Comparison of ENCODE assay signal across 8 cellular contexts in the genomic region with DNA sequence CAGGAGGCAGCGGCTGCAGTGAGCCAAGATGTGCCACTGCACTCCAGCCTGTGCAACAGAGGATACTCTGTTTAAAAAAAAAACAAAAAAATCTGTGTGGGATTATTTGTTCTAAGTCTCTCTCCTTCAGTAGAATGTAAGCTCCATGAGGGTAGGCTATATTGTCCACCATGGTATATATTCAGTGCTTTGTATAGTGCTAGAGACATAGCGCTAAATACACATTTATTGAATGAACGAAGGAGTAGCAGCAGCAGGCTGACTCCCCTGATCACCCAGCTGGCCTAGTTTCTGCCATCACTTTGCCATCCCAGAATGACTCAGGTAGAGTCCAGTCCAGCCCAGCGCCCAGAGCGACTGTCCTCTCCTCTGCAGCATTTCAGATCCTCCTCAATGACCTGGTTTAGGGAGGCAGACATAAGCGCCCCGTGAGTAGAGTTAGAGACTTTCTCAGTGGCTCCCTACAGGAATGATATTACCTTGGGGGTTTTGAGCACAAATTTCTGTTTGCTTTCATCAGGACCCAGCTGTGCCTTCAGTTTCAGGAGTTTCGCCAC. TPM values are rescaled to one million over a fixed set of nuclear protein-coding genes. Genes with fewer than 3 reads are reported as not detected.
DNase-seq lines count a peak whose midpoint lies in the region; ATAC-seq and TF ChIP-seq lines count a peak whose summit lies in the region.

No MANE protein-coding gene starts in this region.

- no peaks in the 10 kb centered on the region for H3K27me3 ChIP-seq in GM23338 (ENCODE audit: insufficient read depth)
- H3K27me3 ChIP-seq in thymus (ENCODE audit: control insufficient read depth, insufficient read depth) = no peaks in the 10 kb centered on the region

- peaks cover 4% of the 10 kb centered on the region for H3K27me3 Mint-ChIP-seq in GM23338 (ENCODE audit: insufficient read depth, low read depth, poor library complexity)
- H3K27me3 Mint-ChIP-seq in activated T-helper 17 cell treated with anti-CD3 and anti-CD28 coated beads, Interleukin-2, amount 50 U/mL, for 72 hours = no peaks in the 10 kb centered on the region

- peak overlapping the region; percentile 90 for H3K27ac Mint-ChIP-seq in GM23338
- H3K27ac Mint-ChIP-seq in activated T-helper 17 cell treated with anti-CD3 and anti-CD28 coated beads, Interleukin-2, amount 50 U/mL, for 72 hours = peak overlapping the region; percentile 97

- ATAC-seq in GM23338 (no peak), GM18870 (IDR thresholded peaks at IDR 0.05; ENCODE audit: unreplicated experiment) (no peak)
- peak; percentile 25 for ATAC-seq in activated T-helper 17 cell treated with anti-CD3 and anti-CD28 coated beads, Interleukin-2, amount 50 U/mL, for 72 hours (replicated peaks)

- H3K4me1 ChIP-seq in GM23338 (ENCODE audit: insufficient read depth) (peaks cover 7% of the 10 kb centered on the region), thymus (ENCODE audit: control insufficient read depth, insufficient read depth, low read length) (peaks cover 6% of the 10 kb centered on the region)

- peaks cover 22% of the 10 kb centered on the region for H3K36me3 ChIP-seq in GM23338 (ENCODE audit: insufficient read depth)
- H3K36me3 ChIP-seq in thymus (ENCODE audit: control insufficient read depth, insufficient read depth) = peaks cover 31% of the 10 kb centered on the region

- no peaks in the 10 kb centered on the region for H4K20me1 ChIP-seq in GM23338 (replicated peaks; ENCODE audit: insufficient read depth)

- peak overlapping the region; percentile 98 for H2AFZ ChIP-seq in GM23338

- TF ChIP-seq CTCF in 22Rv1 (IDR thresholded peaks at IDR 0.05) (no peak), GM23338 (conservative IDR thresholded peaks at IDR 0.05; ENCODE audit: low read depth in 2 of 2) (no peak)

- H3K9me3 Mint-ChIP-seq in GM23338 = no peaks in the 10 kb centered on the region
- H3K9me3 Mint-ChIP-seq in activated T-helper 17 cell treated with anti-CD3 and anti-CD28 coated beads, Interleukin-2, amount 50 U/mL, for 72 hours = no peaks in the 10 kb centered on the region

- WGBS in thymus = 67% methylated on average over 8 of the region's 8 CpGs

- H3K36me3 Mint-ChIP-seq in GM23338 (ENCODE audit: low read depth) = peaks cover 22% of the 10 kb centered on the region
- peaks cover 92% of the 10 kb centered on the region for H3K36me3 Mint-ChIP-seq in activated T-helper 17 cell treated with anti-CD3 and anti-CD28 coated beads, Interleukin-2, amount 50 U/mL, for 72 hours (ENCODE audit: low read depth)

- peaks cover 2% of the 10 kb centered on the region; the same call in 1 of the 2 replicates for H3F3A ChIP-seq in GM23338 (replicated peaks; ENCODE audit: low read depth)

- H3K79me2 ChIP-seq in GM23338 (replicated peaks; ENCODE audit: insufficient read depth) = peaks cover 43% of the 10 kb centered on the region

- no peaks in the 10 kb centered on the region for H3K9me2 ChIP-seq in GM23338 (ENCODE audit: insufficient read depth)

- peak overlapping the region; percentile 87 for H3K27ac ChIP-seq in 22Rv1
- H3K27ac ChIP-seq in GM23338 (ENCODE audit: low read depth) = no peak overlapping the region
- peak overlapping the region; percentile 80 for H3K27ac ChIP-seq in thymus (ENCODE audit: low read depth)

- no peak for DNase-seq in GM23338 (ENCODE audit: low spot score)
- peak; percentile 20 for DNase-seq in kidney tubule cell (ENCODE audit: low spot score)
- no peak for DNase-seq in HK-2 (ENCODE audit: unreplicated experiment)
- DNase-seq in MV-4-11 (lab: John Stamatoyannopoulos, UW) = no peak

- peak overlapping the region; percentile 84 for H3K4me2 ChIP-seq in GM23338

- no peaks in the 10 kb centered on the region for H3K9me3 ChIP-seq in thymus (ENCODE audit: control insufficient read depth)

- peak overlapping the region; percentile 99 for H3K4me3 Mint-ChIP-seq in GM23338
- peak overlapping the region; percentile 99 for H3K4me3 Mint-ChIP-seq in activated T-helper 17 cell treated with anti-CD3 and anti-CD28 coated beads, Interleukin-2, amount 50 U/mL, for 72 hours

- H3K4me1 Mint-ChIP-seq in GM23338 = peaks cover 6% of the 10 kb centered on the region; the same call in 1 of the 3 replicates
- peaks cover 13% of the 10 kb centered on the region for H3K4me1 Mint-ChIP-seq in activated T-helper 17 cell treated with anti-CD3 and anti-CD28 coated beads, Interleukin-2, amount 50 U/mL, for 72 hours

- peak overlapping the region; percentile 93 for H3K4me3 ChIP-seq in GM23338
- peak overlapping the region; percentile 96 for H3K4me3 ChIP-seq in thymus (ENCODE audit: low read length)

TF ChIP-seq in GM23338, 12 proteins besides CTCF, POLR2A, EP300 and RAD21 (continues in another document):
- TF ChIP-seq JUNB (IDR thresholded peaks at IDR 0.05; ENCODE audit: unreplicated experiment) = no peak
- TF ChIP-seq NANOG (IDR thresholded peaks at IDR 0.05; ENCODE audit: borderline replicate concordance) = no peak
- no peak for TF ChIP-seq ZNF114 (CRISPR knock-in tag; IDR thresholded peaks at IDR 0.05)
- TF ChIP-seq, protein P1, sequence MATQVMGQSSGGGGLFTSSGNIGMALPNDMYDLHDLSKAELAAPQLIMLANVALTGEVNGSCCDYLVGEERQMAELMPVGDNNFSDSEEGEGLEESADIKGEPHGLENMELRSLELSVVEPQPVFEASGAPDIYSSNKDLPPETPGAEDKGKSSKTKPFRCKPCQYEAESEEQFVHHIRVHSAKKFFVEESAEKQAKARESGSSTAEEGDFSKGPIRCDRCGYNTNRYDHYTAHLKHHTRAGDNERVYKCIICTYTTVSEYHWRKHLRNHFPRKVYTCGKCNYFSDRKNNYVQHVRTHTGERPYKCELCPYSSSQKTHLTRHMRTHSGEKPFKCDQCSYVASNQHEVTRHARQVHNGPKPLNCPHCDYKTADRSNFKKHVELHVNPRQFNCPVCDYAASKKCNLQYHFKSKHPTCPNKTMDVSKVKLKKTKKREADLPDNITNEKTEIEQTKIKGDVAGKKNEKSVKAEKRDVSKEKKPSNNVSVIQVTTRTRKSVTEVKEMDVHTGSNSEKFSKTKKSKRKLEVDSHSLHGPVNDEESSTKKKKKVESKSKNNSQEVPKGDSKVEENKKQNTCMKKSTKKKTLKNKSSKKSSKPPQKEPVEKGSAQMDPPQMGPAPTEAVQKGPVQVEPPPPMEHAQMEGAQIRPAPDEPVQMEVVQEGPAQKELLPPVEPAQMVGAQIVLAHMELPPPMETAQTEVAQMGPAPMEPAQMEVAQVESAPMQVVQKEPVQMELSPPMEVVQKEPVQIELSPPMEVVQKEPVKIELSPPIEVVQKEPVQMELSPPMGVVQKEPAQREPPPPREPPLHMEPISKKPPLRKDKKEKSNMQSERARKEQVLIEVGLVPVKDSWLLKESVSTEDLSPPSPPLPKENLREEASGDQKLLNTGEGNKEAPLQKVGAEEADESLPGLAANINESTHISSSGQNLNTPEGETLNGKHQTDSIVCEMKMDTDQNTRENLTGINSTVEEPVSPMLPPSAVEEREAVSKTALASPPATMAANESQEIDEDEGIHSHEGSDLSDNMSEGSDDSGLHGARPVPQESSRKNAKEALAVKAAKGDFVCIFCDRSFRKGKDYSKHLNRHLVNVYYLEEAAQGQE (IDR thresholded peaks at IDR 0.05; ENCODE audit: unreplicated experiment) = no peak

RNA-seq across cellular contexts. Expression of gene HARS1, which starts 0.7 kb away (rescaled TPM):
- total RNA-seq in GM23338 (2014; rRNA removed; shearing (Covaris generic)) = 57.8 and 58.8 TPM in 2 replicates
- 48.6 and 51.6 TPM in 2 replicates for polyA plus RNA-seq in GM23338 (2016; fragmentation: Nextera tagmentation; extraction: Ambion mirVana)
- total RNA-seq in activated T-helper 17 cell treated with anti-CD3 and anti-CD28 coated beads, Interleukin-2, amount 50 U/mL, for 72 hours = 100 to 1,000 TPM in 1 of 2 donors, 10 to 100 TPM in 1; 82.2 to 103 TPM
- polyA plus RNA-seq in thymus = 58.8 TPM

RNA-seq across cellular contexts. Expression of gene HARS2, which starts 0.8 kb away (rescaled TPM):
- 21.6 and 29.6 TPM in 2 replicates for total RNA-seq in GM23338 (2014; rRNA removed; shearing (Covaris generic))
- polyA plus RNA-seq in GM23338 (2016; fragmentation: Nextera tagmentation; extraction: Ambion mirVana) (12.7 and 14.4 TPM in 2 replicates), thymus (32.6 TPM)
- total RNA-seq in activated T-helper 17 cell treated with anti-CD3 and anti-CD28 coated beads, Interleukin-2, amount 50 U/mL, for 72 hours = 10 to 100 TPM; 24.7 to 30.2 TPM

RNA-seq across cellular contexts. Expression of gene ZMAT2, which starts 9.8 kb away (rescaled TPM):
- 26.4 and 35.6 TPM in 2 replicates for total RNA-seq in GM23338 (2014; rRNA removed; shearing (Covaris generic))
- polyA plus RNA-seq in GM23338 (2016; fragmentation: Nextera tagmentation; extraction: Ambion mirVana) = 45.1 and 50.6 TPM in 2 replicates
- total RNA-seq in activated T-helper 17 cell treated with anti-CD3 and anti-CD28 coated beads, Interleukin-2, amount 50 U/mL, for 72 hours = 10 to 100 TPM; 47.5 to 58.0 TPM
- polyA plus RNA-seq in thymus = 75.1 TPM

RNA-seq across cellular contexts. Expression of gene DND1, which starts 17.1 kb away (rescaled TPM):
- 15.5 and 22.0 TPM in 2 replicates for total RNA-seq in GM23338 (2014; rRNA removed; shearing (Covaris generic))
- 7.3 and 8.1 TPM in 2 replicates for polyA plus RNA-seq in GM23338 (2016; fragmentation: Nextera tagmentation; extraction: Ambion mirVana)
- 1 to 10 TPM; 3.0 to 3.4 TPM for total RNA-seq in activated T-helper 17 cell treated with anti-CD3 and anti-CD28 coated beads, Interleukin-2, amount 50 U/mL, for 72 hours
- 5.0 TPM for polyA plus RNA-seq in thymus

RNA-seq across cellular contexts. Expression of gene WDR55, which starts 25.8 kb away (rescaled TPM):
- total RNA-seq in GM23338 (2014; rRNA removed; shearing (Covaris generic)) = 18.0 and 22.7 TPM in 2 replicates
- polyA plus RNA-seq in GM23338 (2016; fragmentation: Nextera tagmentation; extraction: Ambion mirVana) (9.3 and 9.6 TPM in 2 replicates), thymus (24.0 TPM)
- 10 to 100 TPM; 38.8 TPM for total RNA-seq in activated T-helper 17 cell treated with anti-CD3 and anti-CD28 coated beads, Interleukin-2, amount 50 U/mL, for 72 hours
